Comparison of ENCODE assay signal across 1 cellular context in the genomic region with DNA sequence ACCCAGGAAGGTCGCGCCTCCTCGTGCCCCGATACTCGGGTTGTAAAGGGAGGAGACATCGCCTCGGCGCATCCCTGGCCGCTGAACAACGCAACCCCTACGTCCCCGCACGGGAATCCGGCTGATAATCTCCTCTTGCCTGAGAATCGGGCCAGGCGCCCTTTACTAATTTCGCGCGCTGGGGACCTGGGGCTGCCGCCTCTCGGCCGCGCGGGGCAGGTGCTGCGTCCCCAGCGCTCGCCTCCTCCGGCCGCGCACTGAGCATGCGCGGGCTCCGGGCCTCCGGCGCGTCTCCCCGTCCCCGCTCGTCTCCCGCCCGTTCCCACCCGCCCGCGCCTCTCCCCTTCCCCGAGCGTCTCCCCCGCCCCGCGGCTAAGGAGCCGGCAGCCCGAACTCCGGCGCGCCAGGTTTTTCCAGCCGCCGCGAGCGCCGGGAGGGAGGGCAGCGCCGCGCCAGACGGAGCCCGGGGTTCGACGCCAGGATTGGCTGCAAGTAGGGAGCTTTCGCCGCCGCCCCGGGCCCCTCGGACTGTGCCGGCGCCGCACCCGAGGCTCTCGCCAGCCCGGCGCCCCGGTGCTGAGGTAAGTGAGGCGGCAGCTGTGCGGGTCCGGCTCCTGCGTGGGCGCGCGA.
TF ChIP-seq lines count a peak whose summit lies in the region.

A gene (plus strand): TSS at position 469 of the 630 bp plus-strand sequence.

TF ChIP-seq in GM12878, 131 proteins besides CTCF, POLR2A, EP300 and RAD21 (continued from another document):
- TF ChIP-seq, protein P1, sequence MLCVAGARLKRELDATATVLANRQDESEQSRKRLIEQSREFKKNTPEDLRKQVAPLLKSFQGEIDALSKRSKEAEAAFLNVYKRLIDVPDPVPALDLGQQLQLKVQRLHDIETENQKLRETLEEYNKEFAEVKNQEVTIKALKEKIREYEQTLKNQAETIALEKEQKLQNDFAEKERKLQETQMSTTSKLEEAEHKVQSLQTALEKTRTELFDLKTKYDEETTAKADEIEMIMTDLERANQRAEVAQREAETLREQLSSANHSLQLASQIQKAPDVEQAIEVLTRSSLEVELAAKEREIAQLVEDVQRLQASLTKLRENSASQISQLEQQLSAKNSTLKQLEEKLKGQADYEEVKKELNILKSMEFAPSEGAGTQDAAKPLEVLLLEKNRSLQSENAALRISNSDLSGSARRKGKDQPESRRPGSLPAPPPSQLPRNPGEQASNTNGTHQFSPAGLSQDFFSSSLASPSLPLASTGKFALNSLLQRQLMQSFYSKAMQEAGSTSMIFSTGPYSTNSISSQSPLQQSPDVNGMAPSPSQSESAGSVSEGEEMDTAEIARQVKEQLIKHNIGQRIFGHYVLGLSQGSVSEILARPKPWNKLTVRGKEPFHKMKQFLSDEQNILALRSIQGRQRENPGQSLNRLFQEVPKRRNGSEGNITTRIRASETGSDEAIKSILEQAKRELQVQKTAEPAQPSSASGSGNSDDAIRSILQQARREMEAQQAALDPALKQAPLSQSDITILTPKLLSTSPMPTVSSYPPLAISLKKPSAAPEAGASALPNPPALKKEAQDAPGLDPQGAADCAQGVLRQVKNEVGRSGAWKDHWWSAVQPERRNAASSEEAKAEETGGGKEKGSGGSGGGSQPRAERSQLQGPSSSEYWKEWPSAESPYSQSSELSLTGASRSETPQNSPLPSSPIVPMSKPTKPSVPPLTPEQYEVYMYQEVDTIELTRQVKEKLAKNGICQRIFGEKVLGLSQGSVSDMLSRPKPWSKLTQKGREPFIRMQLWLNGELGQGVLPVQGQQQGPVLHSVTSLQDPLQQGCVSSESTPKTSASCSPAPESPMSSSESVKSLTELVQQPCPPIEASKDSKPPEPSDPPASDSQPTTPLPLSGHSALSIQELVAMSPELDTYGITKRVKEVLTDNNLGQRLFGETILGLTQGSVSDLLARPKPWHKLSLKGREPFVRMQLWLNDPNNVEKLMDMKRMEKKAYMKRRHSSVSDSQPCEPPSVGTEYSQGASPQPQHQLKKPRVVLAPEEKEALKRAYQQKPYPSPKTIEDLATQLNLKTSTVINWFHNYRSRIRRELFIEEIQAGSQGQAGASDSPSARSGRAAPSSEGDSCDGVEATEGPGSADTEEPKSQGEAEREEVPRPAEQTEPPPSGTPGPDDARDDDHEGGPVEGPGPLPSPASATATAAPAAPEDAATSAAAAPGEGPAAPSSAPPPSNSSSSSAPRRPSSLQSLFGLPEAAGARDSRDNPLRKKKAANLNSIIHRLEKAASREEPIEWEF (IDR thresholded peaks at IDR 0.05; ENCODE audit: insufficient replicate concordance, low read depth, low read length), result no peak
- no peak for TF ChIP-seq ZNF217 (IDR thresholded peaks at IDR 0.05)
- no peak for TF ChIP-seq DPF2 (IDR thresholded peaks at IDR 0.05)
- no peak for TF ChIP-seq NR2F1 (conservative IDR thresholded peaks at IDR 0.05)
- TF ChIP-seq BCL11A (IDR thresholded peaks at IDR 0.05; ENCODE audit: low read depth, low read length), result no peak
- TF ChIP-seq, protein P2, sequence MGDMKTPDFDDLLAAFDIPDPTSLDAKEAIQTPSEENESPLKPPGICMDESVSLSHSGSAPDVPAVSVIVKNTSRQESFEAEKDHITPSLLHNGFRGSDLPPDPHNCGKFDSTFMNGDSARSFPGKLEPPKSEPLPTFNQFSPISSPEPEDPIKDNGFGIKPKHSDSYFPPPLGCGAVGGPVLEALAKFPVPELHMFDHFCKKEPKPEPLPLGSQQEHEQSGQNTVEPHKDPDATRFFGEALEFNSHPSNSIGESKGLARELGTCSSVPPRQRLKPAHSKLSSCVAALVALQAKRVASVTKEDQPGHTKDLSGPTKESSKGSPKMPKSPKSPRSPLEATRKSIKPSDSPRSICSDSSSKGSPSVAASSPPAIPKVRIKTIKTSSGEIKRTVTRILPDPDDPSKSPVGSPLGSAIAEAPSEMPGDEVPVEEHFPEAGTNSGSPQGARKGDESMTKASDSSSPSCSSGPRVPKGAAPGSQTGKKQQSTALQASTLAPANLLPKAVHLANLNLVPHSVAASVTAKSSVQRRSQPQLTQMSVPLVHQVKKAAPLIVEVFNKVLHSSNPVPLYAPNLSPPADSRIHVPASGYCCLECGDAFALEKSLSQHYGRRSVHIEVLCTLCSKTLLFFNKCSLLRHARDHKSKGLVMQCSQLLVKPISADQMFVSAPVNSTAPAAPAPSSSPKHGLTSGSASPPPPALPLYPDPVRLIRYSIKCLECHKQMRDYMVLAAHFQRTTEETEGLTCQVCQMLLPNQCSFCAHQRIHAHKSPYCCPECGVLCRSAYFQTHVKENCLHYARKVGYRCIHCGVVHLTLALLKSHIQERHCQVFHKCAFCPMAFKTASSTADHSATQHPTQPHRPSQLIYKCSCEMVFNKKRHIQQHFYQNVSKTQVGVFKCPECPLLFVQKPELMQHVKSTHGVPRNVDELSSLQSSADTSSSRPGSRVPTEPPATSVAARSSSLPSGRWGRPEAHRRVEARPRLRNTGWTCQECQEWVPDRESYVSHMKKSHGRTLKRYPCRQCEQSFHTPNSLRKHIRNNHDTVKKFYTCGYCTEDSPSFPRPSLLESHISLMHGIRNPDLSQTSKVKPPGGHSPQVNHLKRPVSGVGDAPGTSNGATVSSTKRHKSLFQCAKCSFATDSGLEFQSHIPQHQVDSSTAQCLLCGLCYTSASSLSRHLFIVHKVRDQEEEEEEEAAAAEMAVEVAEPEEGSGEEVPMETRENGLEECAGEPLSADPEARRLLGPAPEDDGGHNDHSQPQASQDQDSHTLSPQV (IDR thresholded peaks at IDR 0.05), result no peak
- no peak for TF ChIP-seq TCF7 (IDR thresholded peaks at IDR 0.05; ENCODE audit: borderline replicate concordance)
- TF ChIP-seq, protein P3, sequence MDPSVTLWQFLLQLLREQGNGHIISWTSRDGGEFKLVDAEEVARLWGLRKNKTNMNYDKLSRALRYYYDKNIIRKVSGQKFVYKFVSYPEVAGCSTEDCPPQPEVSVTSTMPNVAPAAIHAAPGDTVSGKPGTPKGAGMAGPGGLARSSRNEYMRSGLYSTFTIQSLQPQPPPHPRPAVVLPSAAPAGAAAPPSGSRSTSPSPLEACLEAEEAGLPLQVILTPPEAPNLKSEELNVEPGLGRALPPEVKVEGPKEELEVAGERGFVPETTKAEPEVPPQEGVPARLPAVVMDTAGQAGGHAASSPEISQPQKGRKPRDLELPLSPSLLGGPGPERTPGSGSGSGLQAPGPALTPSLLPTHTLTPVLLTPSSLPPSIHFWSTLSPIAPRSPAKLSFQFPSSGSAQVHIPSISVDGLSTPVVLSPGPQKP (IDR thresholded peaks at IDR 0.05; ENCODE audit: low read depth, low read length), result no peak
- no peak for TF ChIP-seq POLR2AphosphoS2 (IDR thresholded peaks at IDR 0.05; ENCODE audit: low read depth, low read length)
- TF ChIP-seq RB1 (IDR thresholded peaks at IDR 0.05; ENCODE audit: borderline replicate concordance), result no peak
- no peak for TF ChIP-seq BACH1 (IDR thresholded peaks at IDR 0.05; ENCODE audit: borderline replicate concordance)
